ENCODE assay signal across 23 cellular contexts in genomic region chr4:6534618-6535328, GRCh38. TPM values are rescaled to one million over a fixed set of nuclear protein-coding genes. Genes with fewer than 3 reads are reported as not detected.
DNase-seq lines count a peak whose midpoint lies in the region; ATAC-seq and TF ChIP-seq lines count a peak whose summit lies in the region.
"Had no signal": no experiment of that assay in that cellular context is flagged by ENCODE, and none has a peak within 500 bp of the region (broad histone marks: within the 10 kb centered on the region; RNA-seq: fewer than 3 reads in every experiment).

No MANE protein-coding gene starts in this region.

- H3K9me3 ChIP-seq in spleen, result no peaks in the 10 kb centered on the region
- H3K9me3 ChIP-seq: A549; BE2C; BLaER1 treated with 17β-estradiol and CSF1 and Interleukin-3, amounts not matched to agents 10 nM and 100 nM had no signal

- H3K79me1 ChIP-seq in mesendoderm (ENCODE audit: low read length), result no peaks in the 10 kb centered on the region

- H3K18ac ChIP-seq in mesendoderm (ENCODE audit: low read length), result no peak overlapping the region

- H3K27me3 ChIP-seq in H7 (ENCODE audit: control insufficient read depth, insufficient read depth, low read length) (0 out of 2 replicates have a peak, but pooled peaks cover 3% of the 10 kb centered on the region), mesendoderm (ENCODE audit: insufficient read depth, low read length, poor library complexity) (no peaks in the 10 kb centered on the region), spleen (replicated peaks in 1 of 7) (peaks cover 0 to 54% (median 0%) of the 10 kb centered on the region in 7 donors)
- H3K27me3 ChIP-seq: BE2C; BLaER1 treated with 17β-estradiol and CSF1 and Interleukin-3, amounts not matched to agents 10 nM and 100 nM had no signal

- H2BK15ac ChIP-seq in mesendoderm (replicated peaks; ENCODE audit: low read depth), result no peak overlapping the region

- no peak overlapping the region for H4K8ac ChIP-seq in mesendoderm (ENCODE audit: low read depth, low read length)

- H3K27ac ChIP-seq in angular gyrus (ENCODE audit: low read depth, low read length), result peak overlapping the region; percentile 41
- no peak overlapping the region for H3K27ac ChIP-seq in mesendoderm (ENCODE audit: low read depth, low read length)
- H3K27ac ChIP-seq in spleen, result no peak overlapping the region
- H3K27ac ChIP-seq: A549; BLaER1 treated with 17β-estradiol and CSF1 and Interleukin-3, amounts not matched to agents 10 nM and 100 nM had no signal

- H3K4me1 ChIP-seq in mesendoderm (ENCODE audit: control insufficient read depth, low read depth, low read length), result no peaks in the 10 kb centered on the region
- H3K4me1 ChIP-seq in spleen, result no peaks in the 10 kb centered on the region
- H3K4me1 ChIP-seq: A549; BE2C; BLaER1 treated with 17β-estradiol and CSF1 and Interleukin-3, amounts not matched to agents 10 nM and 100 nM had no signal

- H3K4ac ChIP-seq in mesendoderm (ENCODE audit: low read depth, low read length), result peak overlapping the region; percentile 19

- no peak overlapping the region for H3K23ac ChIP-seq in mesendoderm (ENCODE audit: low read length)

- H3K4me3 ChIP-seq in H7 (ENCODE audit: insufficient read depth, low read depth, low read length) (no peak overlapping the region), mesendoderm (ENCODE audit: low read length) (no peak overlapping the region), spleen (no peak overlapping the region)
- H3K4me3 ChIP-seq: A549; BLaER1 treated with 17β-estradiol and CSF1 and Interleukin-3, amounts not matched to agents 10 nM and 100 nM had no signal

- no peak overlapping the region for H2BK5ac ChIP-seq in mesendoderm (ENCODE audit: low read length)

- H3K36me3 ChIP-seq in H7 (replicated peaks; ENCODE audit: control insufficient read depth, insufficient read depth, low read length) (no peaks in the 10 kb centered on the region), mesendoderm (ENCODE audit: control insufficient read depth, insufficient read depth, low read length) (no peaks in the 10 kb centered on the region), spleen (no peaks in the 10 kb centered on the region)
- H3K36me3 ChIP-seq: BE2C; BLaER1 treated with 17β-estradiol and CSF1 and Interleukin-3, amounts not matched to agents 10 nM and 100 nM had no signal

- H3K4me2 ChIP-seq in mesendoderm (ENCODE audit: low read length), result no peak overlapping the region
- H3K4me2 ChIP-seq: A549; BLaER1 treated with 17β-estradiol and CSF1 and Interleukin-3, amounts not matched to agents 10 nM and 100 nM had no signal

- DNase-seq in H7 (peak; percentile 50), mesendoderm (no peak), spleen (peak; percentile 66), COLO668 (lab: John Stamatoyannopoulos, UW; ENCODE audit: unreplicated experiment) (no peak), medulla oblongata (ENCODE audit: extremely low spot score) (no peak)
- DNase-seq: 8988T; ACHN; AML-193; BE2C; Calu3; CD4-positive, alpha-beta T cell; CD8-positive, alpha-beta memory T cell; COR-L47; DMS53; DMS79 treated with DMSO at 0.1 percent for 48 hours; GF-D8; GOT3; H9 had no signal

- no peak overlapping the region for H3K9ac ChIP-seq in mesendoderm (ENCODE audit: low read length)
- H3K9ac ChIP-seq: BLaER1 treated with 17β-estradiol and CSF1 and Interleukin-3, amounts not matched to agents 10 nM and 100 nM had no signal

- no peaks in the 10 kb centered on the region for H3K79me2 ChIP-seq in mesendoderm (ENCODE audit: control insufficient read depth, insufficient read depth, low read length)

- intact Hi-C loops in spleen (cut with DNase I; ENCODE audit: low total_unique reads), result no loop called here

- no peak for TF ChIP-seq POLR2A in spleen (IDR thresholded peaks at IDR 0.05)

- no peak overlapping the region for H4K5ac ChIP-seq in mesendoderm (ENCODE audit: low read length)

- H2AK5ac ChIP-seq in mesendoderm (ENCODE audit: low read length), result no peak overlapping the region

- no peak for ATAC-seq in HG02885 (IDR thresholded peaks at IDR 0.05; ENCODE audit: poor library complexity, unreplicated experiment)
- ATAC-seq: A549, HCT116 had no signal

- no peak overlapping the region for H3K56ac ChIP-seq in mesendoderm (ENCODE audit: low read length)

- peak overlapping the region; percentile 10 for H2BK120ac ChIP-seq in mesendoderm (ENCODE audit: low read depth, low read length)

- WGBS in mesendoderm (ENCODE audit: extremely low coverage, insufficient coverage, low lambda C conversion rate), result 100% methylated on average over 1 of the region's 38 CpGs
- WGBS in spleen, 5 donors, result 88 to 94% (median 92%) methylated on average over 23 to 38 of the region's 38 CpGs

- no peak for TF ChIP-seq CTCF in spleen (IDR thresholded peaks at IDR 0.05 in 8 of 11, conservative IDR thresholded peaks at IDR 0.05 in 3 of 11)

RNA-seq across cellular contexts. Expression of gene MAN2B2, which starts 40.2 kb away (rescaled TPM):
- total RNA-seq in H7 (2014; rRNA removed; shearing (Covaris generic)), result 3.4 and 4.4 TPM in 2 replicates
- 1.3 TPM for polyA plus RNA-seq in mesendoderm (2013, experiment 1 of 2)
- 1.3 TPM for polyA plus RNA-seq in mesendoderm (2013, experiment 2 of 2)
- total RNA-seq in spleen, result 10 to 100 TPM; 25.8 to 40.3 (median 34.0) TPM
- polyA plus RNA-seq in spleen, result 10 to 100 TPM in 1 of 3 donors, 1 to 10 TPM in 2; 7.9 to 10.5 (median 9.0) TPM

Comparison
In these comparisons a context has a peak if more than half of its experiments do, and no peak if none do; other contexts are left out.
1. DNase-seq: peak in H7 (single experiment) and spleen (single experiment); none in mesendoderm (single experiment), COLO668 (single experiment) and medulla oblongata (single experiment).